Comparison of ENCODE assay signal across 8 cellular contexts in the genomic region with DNA sequence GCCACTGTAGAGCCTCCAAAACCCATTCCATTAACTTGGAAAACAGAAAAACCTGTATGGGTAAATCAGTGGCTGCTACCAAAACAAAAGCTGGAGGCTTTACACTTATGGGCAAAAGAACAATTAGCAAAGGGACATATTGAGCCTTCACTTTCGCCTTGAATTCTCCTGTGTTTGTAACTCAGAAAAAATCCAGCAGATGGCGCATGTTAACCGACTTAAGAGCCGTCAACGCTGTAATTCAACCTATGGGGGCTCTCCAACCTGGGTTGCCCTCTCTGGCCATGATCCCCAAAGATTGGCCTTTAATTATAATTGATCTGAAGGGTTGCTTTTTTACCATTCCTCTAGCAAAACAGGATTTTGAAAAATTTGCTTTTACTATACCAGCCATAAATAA. TPM values are rescaled to one million over a fixed set of nuclear protein-coding genes. Genes with fewer than 3 reads are reported as not detected.
A peak's percentile ranks its signal among the peaks of the same experiment; 100 is the strongest.
DNase-seq lines count a peak whose midpoint lies in the region; ATAC-seq and TF ChIP-seq lines count a peak whose summit lies in the region.
"Not testable (repeated sequence)": the region's sequence is repeated elsewhere in the genome, so short reads cannot be mapped to it uniquely, and the experiment has no call there.

No MANE protein-coding gene starts in this region.

- not testable (repeated sequence) for H3K4me1 Mint-ChIP-seq in brain, nephron

- not testable (repeated sequence) for H3K36me3 Mint-ChIP-seq in brain; nephron (ENCODE audit: low read depth)

- H3K27me3 ChIP-seq in thoracic aorta (replicated peaks; ENCODE audit: insufficient read depth), result not testable (repeated sequence)

- H3K27ac ChIP-seq in thoracic aorta, result not testable (repeated sequence)

- peak; percentile 86 for DNase-seq in DMS 273 (lab: John Stamatoyannopoulos, UW; ENCODE audit: unreplicated experiment)
- DNase-seq in HK-2 (ENCODE audit: unreplicated experiment), result peak; percentile 8
- peak; percentile 53 for DNase-seq in NCI-H2171 treated with DMSO at 0.1 percent for 48 hours (lab: John Stamatoyannopoulos, UW)
- peak; percentile 74 for DNase-seq in SK-MEL-5 (ENCODE audit: low read depth, low spot score)
- peak in 23 of 42 donors; percentile 14 to 78 (median 35) for DNase-seq in head of caudate nucleus
- not testable (repeated sequence) for DNase-seq in thoracic aorta (ENCODE audit: low spot score)

- not testable (repeated sequence) for ATAC-seq in thoracic aorta (ENCODE audit: insufficient number of reproducible peaks, low FRiP score, low read depth)

- H3K4me3 Mint-ChIP-seq in brain, nephron: not testable (repeated sequence)

- not testable (repeated sequence) for H3K4me3 ChIP-seq in thoracic aorta

- in situ Hi-C loops in SK-MEL-5 (cut with HindIII; ENCODE audit: low pct_unique_long_range_greater_than_20kb, low sequenced_read_pairs), result not testable (repeated sequence)

- not testable (repeated sequence) for H3K9me3 ChIP-seq in thoracic aorta

- not testable (repeated sequence) for H3K4me1 ChIP-seq in thoracic aorta (ENCODE audit: control insufficient read depth in 1 of 2, low read depth in 2 of 2)

- intact Hi-C loops in head of caudate nucleus (cut with DNase I), result not testable (repeated sequence)

- peaks cover 0 to 12% (median 8%) of the 10 kb centered on the region in 5 experiments for H3K9me3 Mint-ChIP-seq in brain
- H3K9me3 Mint-ChIP-seq in nephron, result not testable (repeated sequence)

- H3K36me3 ChIP-seq in thoracic aorta, result not testable (repeated sequence)

- H3K27ac Mint-ChIP-seq in brain, nephron: not testable (repeated sequence)

- not testable (repeated sequence) for H3K27me3 Mint-ChIP-seq in brain; nephron (ENCODE audit: low read depth)

- peak; percentile 79 to 82 for TF ChIP-seq CTCF in brain (conservative IDR thresholded peaks at IDR 0.05)
- TF ChIP-seq CTCF in nephron (IDR thresholded peaks at IDR 0.05; ENCODE audit: unreplicated experiment in 3 of 3), result peak; percentile 59 to 65 (median 64)
- peak; percentile 42 for TF ChIP-seq CTCF in thoracic aorta (IDR thresholded peaks at IDR 0.05)

RNA-seq across cellular contexts. Expression of a gene that starts 9.8 kb away (rescaled TPM):
- total RNA-seq in SK-MEL-5 (2014; rRNA removed; shearing (Covaris generic)), result not detected in 2 replicates
- polyA plus RNA-seq in SK-MEL-5 (2015; cell fraction: cytosol; rRNA removed), result not detected in 2 replicates
- not detected in 2 replicates for polyA plus RNA-seq in SK-MEL-5 (2015; cell fraction: nucleus; rRNA removed)
- not detected for polyA plus RNA-seq in brain (ENCODE audit: insufficient read depth, low read depth, low replicate concordance)
- total RNA-seq in thoracic aorta, result not detected

RNA-seq across cellular contexts. Expression of a gene that starts 15.0 kb away (rescaled TPM):
- not detected in 2 replicates for total RNA-seq in SK-MEL-5 (2014; rRNA removed; shearing (Covaris generic))
- polyA plus RNA-seq in SK-MEL-5 (2015; cell fraction: cytosol; rRNA removed), result not detected in 2 replicates
- not detected in 2 replicates for polyA plus RNA-seq in SK-MEL-5 (2015; cell fraction: nucleus; rRNA removed)
- not detected for polyA plus RNA-seq in brain (ENCODE audit: insufficient read depth, low read depth, low replicate concordance)
- total RNA-seq in thoracic aorta, result not detected

RNA-seq across cellular contexts. Expression of a gene that starts 32.7 kb away (rescaled TPM):
- not detected in 2 replicates for total RNA-seq in SK-MEL-5 (2014; rRNA removed; shearing (Covaris generic))
- polyA plus RNA-seq in SK-MEL-5 (2015; cell fraction: cytosol; rRNA removed), result not detected in 2 replicates
- polyA plus RNA-seq in SK-MEL-5 (2015; cell fraction: nucleus; rRNA removed), result not detected in 2 replicates
- not detected for polyA plus RNA-seq in brain (ENCODE audit: insufficient read depth, low read depth, low replicate concordance)
- total RNA-seq in thoracic aorta, result not detected

RNA-seq across cellular contexts. Expression of a gene that starts 41.4 kb away (rescaled TPM):
- total RNA-seq in SK-MEL-5 (2014; rRNA removed; shearing (Covaris generic)), result not detected in 2 replicates
- polyA plus RNA-seq in SK-MEL-5 (2015; cell fraction: cytosol; rRNA removed), result not detected in 2 replicates
- polyA plus RNA-seq in SK-MEL-5 (2015; cell fraction: nucleus; rRNA removed), result not detected in 2 replicates
- polyA plus RNA-seq in brain (ENCODE audit: insufficient read depth, low read depth, low replicate concordance), result not detected
- not detected for total RNA-seq in thoracic aorta

RNA-seq across cellular contexts. Expression of a gene that starts 53.4 kb away (rescaled TPM):
- not detected in 2 replicates for total RNA-seq in SK-MEL-5 (2014; rRNA removed; shearing (Covaris generic))
- not detected in 2 replicates for polyA plus RNA-seq in SK-MEL-5 (2015; cell fraction: cytosol; rRNA removed)
- polyA plus RNA-seq in SK-MEL-5 (2015; cell fraction: nucleus; rRNA removed), result not detected in 2 replicates
- polyA plus RNA-seq in brain (ENCODE audit: insufficient read depth, low read depth, low replicate concordance), result not detected
- total RNA-seq in thoracic aorta, result not detected
